Comparison of ENCODE assay signal across 19 cellular contexts in the genomic region with DNA sequence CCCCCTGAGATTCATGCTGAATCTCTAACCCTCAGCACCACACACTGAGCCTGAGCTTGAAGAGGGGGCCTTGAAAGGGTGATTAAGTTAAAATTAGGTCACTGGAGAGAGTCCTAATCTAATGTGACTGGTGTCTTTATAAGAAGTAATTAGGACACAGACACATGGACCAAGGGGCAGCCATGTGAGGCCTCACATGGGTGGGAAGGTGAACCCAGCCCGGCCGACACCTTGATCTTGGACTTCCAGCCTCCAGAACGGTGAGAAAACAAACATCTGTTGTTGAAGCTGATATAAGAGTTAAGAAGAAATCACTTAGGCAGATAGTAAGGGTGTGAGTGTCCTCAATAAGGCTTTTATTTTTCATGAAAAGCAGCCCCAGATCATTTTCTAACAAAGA.
"Had no signal": no experiment of that assay in that cellular context is flagged by ENCODE, and none has a peak within 500 bp of the region (broad histone marks: within the 10 kb centered on the region; RNA-seq: fewer than 3 reads in every experiment).

No MANE protein-coding gene starts in this region.

- DNase-seq: IMR-90, Karpas-422, KG1, MG63, NCI-H1092, NCI-H1105 treated with DMSO at 0.1 percent for 48 hours, NCI-H1417 treated with DMSO at 0.1 percent for 48 hours, NCI-H146, NCI-H1694 treated with DMSO at 0.1 percent for 48 hours, NCI-H1930, NCI-H2081, NCI-H2107, NCI-H2227 treated with DMSO at 0.1 percent for 48 hours, NCI-H524, NCI-H69, NCI-H774, Right ventricle myocardium superior, RPMI8226, SIG-M5 had no signal
